ENCODE assay signal across 7 cellular contexts in genomic region chr5:148179234-148179824, GRCh38. TPM values are rescaled to one million over a fixed set of nuclear protein-coding genes. Genes with fewer than 3 reads are reported as not detected.
A peak's percentile ranks its signal among the peaks of the same experiment; 100 is the strongest.
DNase-seq lines count a peak whose midpoint lies in the region; ATAC-seq and TF ChIP-seq lines count a peak whose summit lies in the region.

No MANE protein-coding gene starts in this region.

- H3K27ac Mint-ChIP-seq in HFFc6 = no peak overlapping the region
- no peak overlapping the region for H3K27ac Mint-ChIP-seq in activated CD8-positive, alpha-beta T cell treated with anti-CD3 and anti-CD28 coated beads for 36 hours

- no peak overlapping the region for H3K4me3 Mint-ChIP-seq in HFFc6
- H3K4me3 Mint-ChIP-seq in activated CD8-positive, alpha-beta T cell treated with anti-CD3 and anti-CD28 coated beads for 36 hours = no peak overlapping the region

- peak; percentile 54 for TF ChIP-seq CTCF in GM12872 (IDR thresholded peaks at IDR 0.05; ENCODE audit: insufficient read depth, low read depth, low read length)
- TF ChIP-seq CTCF in HFFc6 (IDR thresholded peaks at IDR 0.05) = peak; percentile 80
- peak; percentile 72 for TF ChIP-seq CTCF in activated CD8-positive, alpha-beta T cell treated with anti-CD3 and anti-CD28 coated beads for 36 hours (IDR thresholded peaks at IDR 0.05)
- TF ChIP-seq CTCF in left ventricle myocardium inferior (IDR thresholded peaks at IDR 0.05; ENCODE audit: borderline replicate concordance) = peak; percentile 84
- peak in 4 of 5 experiments; percentile 34 to 56 (median 44) for TF ChIP-seq CTCF in gastrocnemius medialis (IDR thresholded peaks at IDR 0.05 in 4 of 5, conservative IDR thresholded peaks at IDR 0.05 in 1 of 5)

- no peaks in the 10 kb centered on the region for H3K27me3 ChIP-seq in left ventricle myocardium inferior (ENCODE audit: low read depth)
- H3K27me3 ChIP-seq in gastrocnemius medialis = no peaks in the 10 kb centered on the region

- POLR2A ChIA-PET in activated CD8-positive, alpha-beta T cell treated with anti-CD3 and anti-CD28 coated beads for 36 hours (lab: Charles Lee) = no interaction called here

- H3K4me3 ChIP-seq in left ventricle myocardium inferior (no peak overlapping the region), gastrocnemius medialis (no peak overlapping the region)

- in situ Hi-C loops in gastrocnemius medialis (cut with MboI; ENCODE audit: low sequenced_read_pairs in 4 of 4) = loop anchor here in 3 of 4 donors (5.0 to 25.0 kb wide), 3 partner anchors 545 to 933 kb away; no protein-coding TSS in a partner anchor

- CTCF ChIA-PET in activated CD8-positive, alpha-beta T cell treated with anti-CD3 and anti-CD28 coated beads for 36 hours (lab: Charles Lee) = interaction anchor here (0.8 to 2.9 kb wide), 25 partner anchors 9 to 858 kb away, joined by 3 to 38 read pairs (median 4); no protein-coding TSS in a partner anchor

- no peaks in the 10 kb centered on the region for H3K9me3 Mint-ChIP-seq in HFFc6
- no peaks in the 10 kb centered on the region for H3K9me3 Mint-ChIP-seq in activated CD8-positive, alpha-beta T cell treated with anti-CD3 and anti-CD28 coated beads for 36 hours

- H3K9me3 ChIP-seq in left ventricle myocardium inferior (replicated peaks) (no peaks in the 10 kb centered on the region), gastrocnemius medialis (no peaks in the 10 kb centered on the region)

- peak; percentile 67 for ATAC-seq in activated CD8-positive, alpha-beta T cell treated with anti-CD3 and anti-CD28 coated beads for 36 hours
- peak; percentile 41 to 52 for ATAC-seq in gastrocnemius medialis

- H3K27ac ChIP-seq in left ventricle myocardium inferior (replicated peaks) = no peak overlapping the region
- no peak overlapping the region for H3K27ac ChIP-seq in gastrocnemius medialis

- no peaks in the 10 kb centered on the region for H3K4me1 ChIP-seq in left ventricle myocardium inferior
- no peaks in the 10 kb centered on the region for H3K4me1 ChIP-seq in gastrocnemius medialis

- H3K36me3 Mint-ChIP-seq in HFFc6 (ENCODE audit: low read depth) = no peaks in the 10 kb centered on the region
- no peaks in the 10 kb centered on the region for H3K36me3 Mint-ChIP-seq in activated CD8-positive, alpha-beta T cell treated with anti-CD3 and anti-CD28 coated beads for 36 hours (ENCODE audit: low read depth)

- no peaks in the 10 kb centered on the region for H3K4me1 Mint-ChIP-seq in HFFc6 (ENCODE audit: low read depth)
- H3K4me1 Mint-ChIP-seq in activated CD8-positive, alpha-beta T cell treated with anti-CD3 and anti-CD28 coated beads for 36 hours (ENCODE audit: low read depth) = no peaks in the 10 kb centered on the region

- no peaks in the 10 kb centered on the region; the same call in 1 of the 2 replicates for H3K27me3 Mint-ChIP-seq in HFFc6 (ENCODE audit: insufficient read depth)
- H3K27me3 Mint-ChIP-seq in activated CD8-positive, alpha-beta T cell treated with anti-CD3 and anti-CD28 coated beads for 36 hours = peaks cover 15% of the 10 kb centered on the region

- no peak for TF ChIP-seq POLR2A in gastrocnemius medialis (IDR thresholded peaks at IDR 0.05)

- peak; percentile 54 for DNase-seq in HFFc6
- DNase-seq in NCI-H2029 treated with DMSO at 0.1 percent for 48 hours (lab: John Stamatoyannopoulos, UW) = peak; percentile 13
- DNase-seq in activated CD8-positive, alpha-beta T cell treated with anti-CD3 and anti-CD28 coated beads for 36 hours = peak; percentile 4
- no peak for DNase-seq in left ventricle myocardium inferior
- no peak for DNase-seq in gastrocnemius medialis
- no peak for DNase-seq in HuH-7 (ENCODE audit: low spot score)

- H3K36me3 ChIP-seq in left ventricle myocardium inferior = no peaks in the 10 kb centered on the region
- no peaks in the 10 kb centered on the region for H3K36me3 ChIP-seq in gastrocnemius medialis

- intact Hi-C loops in activated CD8-positive, alpha-beta T cell treated with anti-CD3 and anti-CD28 coated beads for 36 hours (cut with micrococcal nuclease) = loop anchor here (5.0 kb wide), 1 partner anchor 553 kb away; no protein-coding TSS in a partner anchor
- intact Hi-C loops in left ventricle myocardium inferior (cut with micrococcal nuclease) (loop anchor here (2.0 to 5.0 kb wide), 2 partner anchors 193 to 551 kb away; no protein-coding TSS in a partner anchor), gastrocnemius medialis (cut with DNase I; ENCODE audit: low total_unique reads) (loop anchor here (2.0 kb wide), 1 partner anchor 549 kb away; no protein-coding TSS in a partner anchor)

RNA-seq across cellular contexts. Expression of gene SPINK14, which starts 11.0 kb away (rescaled TPM):
- total RNA-seq in HFFc6 (2021; fragmentation: NEBNext Ultra II Directional; extraction: Animal tissue kit (Norgen Biotek cat#: 25700)) = not detected
- total RNA-seq in activated CD8-positive, alpha-beta T cell treated with anti-CD3 and anti-CD28 coated beads for 36 hours = not detected
- total RNA-seq in left ventricle myocardium inferior (not detected), gastrocnemius medialis (not detected)

RNA-seq across cellular contexts. Expression of gene SPINK6, which starts 23.5 kb away (rescaled TPM):
- total RNA-seq in HFFc6 (2021; fragmentation: NEBNext Ultra II Directional; extraction: Animal tissue kit (Norgen Biotek cat#: 25700)) = not detected
- total RNA-seq in activated CD8-positive, alpha-beta T cell treated with anti-CD3 and anti-CD28 coated beads for 36 hours = not detected
- total RNA-seq in left ventricle myocardium inferior (not detected), gastrocnemius medialis (not detected)

RNA-seq across cellular contexts. Expression of gene MARCOL, which starts 59.0 kb away (rescaled TPM):
- total RNA-seq in HFFc6 (2021; fragmentation: NEBNext Ultra II Directional; extraction: Animal tissue kit (Norgen Biotek cat#: 25700)) = not detected
- not detected for total RNA-seq in activated CD8-positive, alpha-beta T cell treated with anti-CD3 and anti-CD28 coated beads for 36 hours
- total RNA-seq in left ventricle myocardium inferior = not detected
- total RNA-seq in gastrocnemius medialis = not detected

Comparison
In these comparisons a context has a peak if more than half of its experiments do, and no peak if none do; other contexts are left out.
1. DNase-seq: peak in HFFc6 (single experiment), NCI-H2029 treated with DMSO at 0.1 percent for 48 hours (single experiment) and activated CD8-positive, alpha-beta T cell treated with anti-CD3 and anti-CD28 coated beads for 36 hours (single experiment); none in left ventricle myocardium inferior (single experiment), gastrocnemius medialis (0 of 2) and HuH-7 (single experiment).
2. Peak in every context shown above with its lines, with median percentiles within 50 percentile points of each other: CTCF ChIP-seq.